23 cellular contexts compared by ENCODE assay signal in the genomic region with DNA sequence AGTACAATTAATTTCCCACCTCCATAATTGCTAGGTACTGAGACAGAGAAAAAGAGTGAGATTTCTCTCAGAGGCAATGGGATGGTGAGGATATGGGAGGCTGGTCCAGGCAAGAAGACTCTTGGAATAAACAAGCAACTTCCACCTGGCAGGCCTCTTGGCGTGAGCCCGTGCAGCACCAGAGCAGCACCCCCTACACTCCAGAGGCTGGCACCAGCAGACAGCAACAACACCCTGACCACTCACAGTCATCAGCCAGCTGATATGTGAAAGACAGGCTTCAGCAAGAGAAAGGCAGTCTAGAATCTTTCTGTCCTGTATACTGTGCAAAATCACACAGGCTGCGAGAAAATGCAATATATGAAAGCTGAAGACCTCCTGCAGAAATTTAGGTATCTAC. TPM values are rescaled to one million over a fixed set of nuclear protein-coding genes. Genes with fewer than 3 reads are reported as not detected.
A peak's percentile ranks its signal among the peaks of the same experiment; 100 is the strongest.
DNase-seq lines count a peak whose midpoint lies in the region; ATAC-seq and TF ChIP-seq lines count a peak whose summit lies in the region.
"Had no signal": no experiment of that assay in that cellular context is flagged by ENCODE, and none has a peak within 500 bp of the region (broad histone marks: within the 10 kb centered on the region; RNA-seq: fewer than 3 reads in every experiment).

No MANE protein-coding gene starts in this region.

- TF ChIP-seq POLR2A in thyroid gland (IDR thresholded peaks at IDR 0.05), result no peak

- no peak overlapping the region for H3K4ac ChIP-seq in neuronal stem cell (ENCODE audit: low read length)

- H3K4me1 Mint-ChIP-seq in activated T-cell treated with anti-CD3 and anti-CD28 coated beads, Interleukin-2, amount 50 U/mL, for 4 hours (ENCODE audit: low read depth), result no peaks in the 10 kb centered on the region
- H3K4me1 Mint-ChIP-seq: activated CD4-positive, alpha-beta memory T cell treated with anti-CD3 and anti-CD28 coated beads, Interleukin-2, amount 10 ng/mL, durations not matched to agents 7 days and 5 days; B cell had no signal

- peak; percentile 26 to 65 (median 51) for ATAC-seq in heart right ventricle
- ATAC-seq in GM21576 (IDR thresholded peaks at IDR 0.05; ENCODE audit: unreplicated experiment), result no peak
- ATAC-seq in activated T-cell treated with anti-CD3 and anti-CD28 coated beads, Interleukin-2, amount 50 U/mL, for 4 hours, result no peak
- no peak for ATAC-seq in HG03097 (IDR thresholded peaks at IDR 0.05; ENCODE audit: low FRiP score, unreplicated experiment)
- ATAC-seq: activated naive CD4-positive, alpha-beta T cell treated with anti-CD3 and anti-CD28 coated beads, Interleukin-2, amount 50 U/mL, for 72 hours had no signal

- H4K8ac ChIP-seq in neuronal stem cell (ENCODE audit: low read depth, low read length), result no peak overlapping the region

- H3K4me3 ChIP-seq in heart right ventricle (no peak overlapping the region), neuronal stem cell (ENCODE audit: low read length in 2 of 2) (no peak overlapping the region), thyroid gland (replicated peaks in 1 of 3) (no peak overlapping the region)
- H3K4me3 ChIP-seq: body of pancreas, HAP-1 had no signal

- no peak overlapping the region for H3K14ac ChIP-seq in neuronal stem cell (ENCODE audit: low read length)

- H3K18ac ChIP-seq in neuronal stem cell (ENCODE audit: low read length), result peak overlapping the region; percentile 45

- no peak overlapping the region for H2BK5ac ChIP-seq in neuronal stem cell (ENCODE audit: low read length)

- H3K9ac ChIP-seq in neuronal stem cell (ENCODE audit: low read depth, low read length, poor library complexity), result no peak overlapping the region

- H3K27me3 ChIP-seq in heart right ventricle (no peaks in the 10 kb centered on the region), neuronal stem cell (ENCODE audit: control insufficient read depth in 3 of 3, insufficient read depth in 3 of 3, low read depth in 1 of 3, low read length in 3 of 3) (no peaks in the 10 kb centered on the region), thyroid gland (no peaks in the 10 kb centered on the region)
- H3K27me3 ChIP-seq: body of pancreas had no signal

- no peak overlapping the region for H2BK15ac ChIP-seq in neuronal stem cell (ENCODE audit: low read length)

- H3K9me3 Mint-ChIP-seq in activated T-cell treated with anti-CD3 and anti-CD28 coated beads, Interleukin-2, amount 50 U/mL, for 4 hours, result no peaks in the 10 kb centered on the region
- H3K9me3 Mint-ChIP-seq: activated B cell treated with CpG ODN at 0.5 μM for 24 hours; activated CD4-positive, alpha-beta memory T cell treated with anti-CD3 and anti-CD28 coated beads, Interleukin-2, amount 10 ng/mL, durations not matched to agents 7 days and 5 days; activated naive CD4-positive, alpha-beta T cell treated with anti-CD3 and anti-CD28 coated beads, Interleukin-2, amount 50 U/mL, for 72 hours had no signal

- no peak overlapping the region for H4K91ac ChIP-seq in neuronal stem cell (ENCODE audit: low read depth, low read length, poor library complexity)

- intact Hi-C loops in heart right ventricle (cut with DNase I), result loop anchor here in 4 of 10 donors (2.0 to 10.0 kb wide), 4 partner anchors 59 to 93 kb away; partner anchors contain the start of gene KIF13A (in 3 of the 4)
- intact Hi-C loops in thyroid gland (cut with DNase I), result no loop called here

- no peak overlapping the region for H3K4me3 Mint-ChIP-seq in activated T-cell treated with anti-CD3 and anti-CD28 coated beads, Interleukin-2, amount 50 U/mL, for 4 hours
- H3K4me3 Mint-ChIP-seq: activated B cell treated with CpG ODN at 0.5 μM for 24 hours; activated CD4-positive, alpha-beta memory T cell treated with anti-CD3 and anti-CD28 coated beads, Interleukin-2, amount 10 ng/mL, durations not matched to agents 7 days and 5 days; B cell had no signal

- H3K9me3 ChIP-seq in heart right ventricle (no peaks in the 10 kb centered on the region), neuronal stem cell (replicated peaks in 1 of 2; ENCODE audit: control insufficient read depth in 2 of 2, insufficient read depth in 1 of 2, low read depth in 1 of 2, low read length in 2 of 2) (no peaks in the 10 kb centered on the region), thyroid gland (no peaks in the 10 kb centered on the region)
- H3K9me3 ChIP-seq: body of pancreas, Caco-2, HAP-1 had no signal

- no peak overlapping the region for H2AFZ ChIP-seq in neuronal stem cell (ENCODE audit: low read length)

- peak in 2 of 9 donors; percentile 11 to 17 for TF ChIP-seq CTCF in heart right ventricle (IDR thresholded peaks at IDR 0.05)
- no peak for TF ChIP-seq CTCF in thyroid gland (IDR thresholded peaks at IDR 0.05)

- H2BK120ac ChIP-seq in neuronal stem cell (ENCODE audit: low read depth, low read length), result no peak overlapping the region

- no peaks in the 10 kb centered on the region for H3K79me1 ChIP-seq in neuronal stem cell (ENCODE audit: low read depth, low read length)

- H3K4me1 ChIP-seq in heart right ventricle (peaks cover 17 to 96% (median 85%) of the 10 kb centered on the region in 9 donors), neuronal stem cell (ENCODE audit: control insufficient read depth in 2 of 2, insufficient read depth in 1 of 2, low read depth in 1 of 2, low read length in 2 of 2) (peaks cover 0 to 4% of the 10 kb centered on the region in 2 donors), thyroid gland (peaks cover 42 to 71% of the 10 kb centered on the region in 2 donors)

- H3K23ac ChIP-seq in neuronal stem cell (ENCODE audit: low read depth, low read length, poor library complexity), result no peak overlapping the region

- no peak overlapping the region for H3K4me2 ChIP-seq in neuronal stem cell (ENCODE audit: insufficient read depth, low read length, poor library complexity, severe bottlenecking)

- no peaks in the 10 kb centered on the region for H3K36me3 ChIP-seq in heart right ventricle
- H3K36me3 ChIP-seq in neuronal stem cell (replicated peaks in 1 of 2; ENCODE audit: control insufficient read depth in 2 of 2, insufficient read depth in 2 of 2, low read length in 2 of 2), result no peaks in the 10 kb centered on the region
- no peaks in the 10 kb centered on the region for H3K36me3 ChIP-seq in thyroid gland
- H3K36me3 ChIP-seq: HAP-1 had no signal

- 53 to 63% methylated on average over 3 of the region's 3 CpGs for WGBS in heart right ventricle, 2 donors
- no CpG with 5 or more reads among the region's 3 CpGs for WGBS in neuronal stem cell (ENCODE audit: extremely low coverage in 2 of 2, insufficient read length in 2 of 2, insufficient replicate concordance in 1 of 2), 2 donors
- WGBS in thyroid gland, 2 donors, result 47 to 69% methylated on average over 3 of the region's 3 CpGs

- peak; percentile 45 to 63 for DNase-seq in heart right ventricle
- DNase-seq in neuronal stem cell (ENCODE audit: low spot score), result no peak
- peak; percentile 40 to 57 for DNase-seq in thyroid gland
- no peak for DNase-seq in activated T-cell treated with anti-CD3 and anti-CD28 coated beads, Interleukin-2, amount 50 U/mL, for 4 hours
- DNase-seq: activated B cell treated with CpG ODN at 0.5 μM for 24 hours; activated CD4-positive, alpha-beta memory T cell treated with anti-CD3 and anti-CD28 coated beads, Interleukin-2, amount 10 ng/mL, durations not matched to agents 7 days and 5 days; activated T-cell treated with anti-CD3 and anti-CD28 coated beads, Interleukin-2, amount 50 U/mL, for 1 hour; body of pancreas; Caco-2; erythroblast; KBM-7; NCI-H2029 treated with DMSO at 0.1 percent for 48 hours; NCI-H510A; SHP77; stimulated activated CD4-positive, alpha-beta T cell treated with anti-CD3 and anti-CD28 coated beads, Interleukin-1b, Interleukin-23, amount 100 ng/mL, for 48 hours; T-helper 2 cell had no signal

- peak overlapping the region; percentile 43 for H3K27ac ChIP-seq in cingulate gyrus (ENCODE audit: low read depth, low read length)
- H3K27ac ChIP-seq in heart right ventricle, result peak overlapping the region in 9 of 10 donors; percentile 70 to 93 (median 87)
- no peak overlapping the region for H3K27ac ChIP-seq in neuronal stem cell (replicated peaks; ENCODE audit: low read length)
- peak overlapping the region in 1 of 3 donors; percentile 72 for H3K27ac ChIP-seq in thyroid gland
- H3K27ac ChIP-seq: HL-60 had no signal

- no peak overlapping the region for H2AK5ac ChIP-seq in neuronal stem cell (ENCODE audit: low read depth, low read length)

- no peak overlapping the region for H2BK12ac ChIP-seq in neuronal stem cell (ENCODE audit: low read length)

- H3K27me3 Mint-ChIP-seq in activated T-cell treated with anti-CD3 and anti-CD28 coated beads, Interleukin-2, amount 50 U/mL, for 4 hours (ENCODE audit: low read depth), result peaks cover 3% of the 10 kb centered on the region
- H3K27me3 Mint-ChIP-seq: activated B cell treated with CpG ODN at 0.5 μM for 24 hours, B cell had no signal

- H3K36me3 Mint-ChIP-seq in activated T-cell treated with anti-CD3 and anti-CD28 coated beads, Interleukin-2, amount 50 U/mL, for 4 hours (ENCODE audit: insufficient read depth), result no peaks in the 10 kb centered on the region
- H3K36me3 Mint-ChIP-seq: activated naive CD4-positive, alpha-beta T cell treated with anti-CD3 and anti-CD28 coated beads, Interleukin-2, amount 50 U/mL, for 72 hours had no signal

RNA-seq across cellular contexts. Expression of gene KIF13A, which starts 59.7 kb away (rescaled TPM):
- total RNA-seq in heart right ventricle (100 to 1,000 TPM in 6 of 10 donors, 10 to 100 TPM in 4; 48.0 to 198 (median 118) TPM), thyroid gland (10 to 100 TPM; 40.7 to 79.8 (median 66.4) TPM)
- polyA plus RNA-seq in heart right ventricle, result 10 to 100 TPM; 16.7 to 17.2 TPM
- 9.1 TPM for polyA plus RNA-seq in neuronal stem cell (2013, experiment 1 of 2)
- 9.1 TPM for polyA plus RNA-seq in neuronal stem cell (2013, experiment 2 of 2)
- total RNA-seq in activated T-cell treated with anti-CD3 and anti-CD28 coated beads, Interleukin-2, amount 50 U/mL, for 4 hours, result under 1 TPM; 0.29 to 0.63 (median 0.43) TPM
- total RNA-seq: activated CD4-positive, alpha-beta memory T cell treated with anti-CD3 and anti-CD28 coated beads, Interleukin-2, amount 10 ng/mL, durations not matched to agents 7 days and 5 days had no signal

Comparison
In these comparisons a context has a peak if more than half of its experiments do, and no peak if none do; other contexts are left out.
1. ATAC-seq: peak in heart right ventricle (8 of 8); none in GM21576 (single experiment), activated T-cell treated with anti-CD3 and anti-CD28 coated beads, Interleukin-2, amount 50 U/mL, for 4 hours (0 of 2) and HG03097 (single experiment).
2. DNase-seq: peak in heart right ventricle (2 of 2) and thyroid gland (2 of 2); none in neuronal stem cell (single experiment) and activated T-cell treated with anti-CD3 and anti-CD28 coated beads, Interleukin-2, amount 50 U/mL, for 4 hours (single experiment).
3. RNA of gene KIF13A, which starts 59.7 kb away (total RNA-seq): 48.0 to 198 TPM in heart right ventricle and 40.7 to 79.8 TPM in thyroid gland; 0.29 to 0.63 TPM in activated T-cell treated with anti-CD3 and anti-CD28 coated beads, Interleukin-2, amount 50 U/mL, for 4 hours; every median in the first group is over 10 times any median in the second.